ENCODE assay signal across 14 cellular contexts in genomic region chr7:118245267-118246040, GRCh38. TPM values are rescaled to one million over a fixed set of nuclear protein-coding genes. Genes with fewer than 3 reads are reported as not detected.
DNase-seq lines count a peak whose midpoint lies in the region; ATAC-seq and TF ChIP-seq lines count a peak whose summit lies in the region.
"Had no signal": no experiment of that assay in that cellular context is flagged by ENCODE, and none has a peak within 500 bp of the region (broad histone marks: within the 10 kb centered on the region; RNA-seq: fewer than 3 reads in every experiment).

No MANE protein-coding gene starts in this region.

- H3K27me3 ChIP-seq in spleen (replicated peaks in 1 of 7), result no peaks in the 10 kb centered on the region
- H3K27me3 ChIP-seq: pancreas had no signal

- peaks cover 1 to 2% of the 10 kb centered on the region in 2 donors for H3K36me3 Mint-ChIP-seq in activated T-cell treated with anti-CD3 and anti-CD28 coated beads, Interleukin-2, amount 50 U/mL, for 72 hours (ENCODE audit: insufficient read depth in 2 of 2)
- no peaks in the 10 kb centered on the region for H3K36me3 Mint-ChIP-seq in stimulated activated memory B cell treated with anti-CD40 and anti-IgM and Interleukin-4, amounts not matched to agents 10 μg/mL and 1 μg/mL and 100 μg/mL, for 72 hours

- H3K27ac ChIP-seq in spleen, result no peak overlapping the region
- H3K27ac ChIP-seq: pancreas had no signal

- TF ChIP-seq POLR2A in spleen (IDR thresholded peaks at IDR 0.05), result no peak

- no peak overlapping the region for H3K27ac Mint-ChIP-seq in activated T-cell treated with anti-CD3 and anti-CD28 coated beads, Interleukin-2, amount 50 U/mL, for 72 hours
- no peak overlapping the region for H3K27ac Mint-ChIP-seq in stimulated activated memory B cell treated with anti-CD40 and anti-IgM and Interleukin-4, amounts not matched to agents 10 μg/mL and 1 μg/mL and 100 μg/mL, for 72 hours
- H3K27ac Mint-ChIP-seq: activated CD4-positive, alpha-beta T cell treated with anti-CD3 and anti-CD28 coated beads, Interleukin-2, amount 10 ng/mL, durations not matched to agents 7 days and 5 days had no signal

- H3K9me3 ChIP-seq in spleen, result peaks cover 0 to under 1% (median 0%) of the 10 kb centered on the region in 8 donors
- H3K9me3 ChIP-seq: pancreas had no signal

- H3K4me1 Mint-ChIP-seq in activated T-cell treated with anti-CD3 and anti-CD28 coated beads, Interleukin-2, amount 50 U/mL, for 72 hours (ENCODE audit: low read depth), result no peaks in the 10 kb centered on the region
- H3K4me1 Mint-ChIP-seq in stimulated activated memory B cell treated with anti-CD40 and anti-IgM and Interleukin-4, amounts not matched to agents 10 μg/mL and 1 μg/mL and 100 μg/mL, for 72 hours, result no peaks in the 10 kb centered on the region
- H3K4me1 Mint-ChIP-seq: activated CD4-positive, alpha-beta T cell treated with anti-CD3 and anti-CD28 coated beads, Interleukin-2, amount 10 ng/mL, durations not matched to agents 7 days and 5 days had no signal

- ATAC-seq in activated T-cell treated with anti-CD3 and anti-CD28 coated beads, Interleukin-2, amount 50 U/mL, for 72 hours (replicated peaks in 1 of 2), result peak; percentile 72 to 77
- ATAC-seq in HG02870 (IDR thresholded peaks at IDR 0.05; ENCODE audit: unreplicated experiment), result peak; percentile 87
- ATAC-seq in stimulated activated memory B cell treated with anti-CD40 and anti-IgM and Interleukin-4, amounts not matched to agents 10 μg/mL and 1 μg/mL and 100 μg/mL, for 72 hours, result peak; percentile 75
- ATAC-seq: pancreas had no signal

- no peaks in the 10 kb centered on the region for H3K36me3 ChIP-seq in spleen
- H3K36me3 ChIP-seq: pancreas had no signal

- no peaks in the 10 kb centered on the region for H3K4me1 ChIP-seq in spleen
- H3K4me1 ChIP-seq: pancreas had no signal

- TF ChIP-seq CTCF in spleen (IDR thresholded peaks at IDR 0.05 in 8 of 11, conservative IDR thresholded peaks at IDR 0.05 in 3 of 11), result no peak

- no peaks in the 10 kb centered on the region for H3K9me3 Mint-ChIP-seq in activated T-cell treated with anti-CD3 and anti-CD28 coated beads, Interleukin-2, amount 50 U/mL, for 72 hours
- H3K9me3 Mint-ChIP-seq in stimulated activated memory B cell treated with anti-CD40 and anti-IgM and Interleukin-4, amounts not matched to agents 10 μg/mL and 1 μg/mL and 100 μg/mL, for 72 hours, result no peaks in the 10 kb centered on the region
- H3K9me3 Mint-ChIP-seq: activated CD4-positive, alpha-beta T cell treated with anti-CD3 and anti-CD28 coated beads, Interleukin-2, amount 10 ng/mL, durations not matched to agents 7 days and 5 days had no signal

- 33 to 61% (median 45%) methylated on average over 2 of the region's 2 CpGs for WGBS in spleen, 5 donors

- H3K27me3 Mint-ChIP-seq in activated T-cell treated with anti-CD3 and anti-CD28 coated beads, Interleukin-2, amount 50 U/mL, for 72 hours (ENCODE audit: low read depth), result peaks cover 13% of the 10 kb centered on the region
- H3K27me3 Mint-ChIP-seq in stimulated activated memory B cell treated with anti-CD40 and anti-IgM and Interleukin-4, amounts not matched to agents 10 μg/mL and 1 μg/mL and 100 μg/mL, for 72 hours, result no peaks in the 10 kb centered on the region

- intact Hi-C loops in spleen (cut with DNase I; ENCODE audit: low total_unique reads), result no loop called here

- no peak overlapping the region for H3K4me3 Mint-ChIP-seq in activated T-cell treated with anti-CD3 and anti-CD28 coated beads, Interleukin-2, amount 50 U/mL, for 72 hours
- H3K4me3 Mint-ChIP-seq in stimulated activated memory B cell treated with anti-CD40 and anti-IgM and Interleukin-4, amounts not matched to agents 10 μg/mL and 1 μg/mL and 100 μg/mL, for 72 hours, result no peak overlapping the region
- H3K4me3 Mint-ChIP-seq: activated CD4-positive, alpha-beta T cell treated with anti-CD3 and anti-CD28 coated beads, Interleukin-2, amount 10 ng/mL, durations not matched to agents 7 days and 5 days had no signal

- DNase-seq in activated T-cell treated with anti-CD3 and anti-CD28 coated beads, Interleukin-2, amount 50 U/mL, for 72 hours, result no peak
- DNase-seq in activated T-cell treated with anti-CD3 and anti-CD28 coated beads, Interleukin-2, amount 50 U/mL, for 1 hour, result no peak
- DNase-seq in M059J (ENCODE audit: low read depth) (peak; percentile 37), iPS-NIHi7 (ENCODE audit: extremely low spot score) (no peak), spleen (no peak), occipital lobe (lab: John Stamatoyannopoulos, UW) (no peak)
- DNase-seq: ACHN; activated CD4-positive, alpha-beta T cell treated with anti-CD3 and anti-CD28 coated beads, Interleukin-2, amount 10 ng/mL, durations not matched to agents 7 days and 5 days; GDM1; NCI-H1048; pancreas; RPMI8226 had no signal

- no peak overlapping the region for H3K4me3 ChIP-seq in spleen
- H3K4me3 ChIP-seq: pancreas had no signal

RNA-seq across cellular contexts. Expression of gene ANKRD7, which starts 20.9 kb away (rescaled TPM):
- 1 to 10 TPM in 1 of 2 donors, under 1 TPM in 1; 0.74 to 1.8 TPM for total RNA-seq in activated T-cell treated with anti-CD3 and anti-CD28 coated beads, Interleukin-2, amount 50 U/mL, for 72 hours
- total RNA-seq in M059J (2014; rRNA removed; shearing (Covaris generic)), result 2.2 and 2.4 TPM in 2 replicates
- 1 to 10 TPM in 3 of 7 donors, under 1 TPM in 2, not detected in 2; 0.46 to 2.1 (median 1.1) TPM for total RNA-seq in spleen
- under 1 TPM; 0.43 to 0.93 (median 0.47) TPM for polyA plus RNA-seq in spleen
- 5.9 TPM for total RNA-seq in occipital lobe
- total RNA-seq: activated CD4-positive, alpha-beta T cell treated with anti-CD3 and anti-CD28 coated beads, Interleukin-2, amount 10 ng/mL, durations not matched to agents 7 days and 5 days had no signal
